In genomic region chr20:34874094-34874654, GRCh38 we compare ENCODE assay signal across 1 cellular context.
TF ChIP-seq lines count a peak whose summit lies in the region.

No MANE protein-coding gene starts in this region.

TF ChIP-seq in K562, 482 proteins besides CTCF, POLR2A, EP300 and RAD21 (continued from another document and continues in another):
- TF ChIP-seq MED1 (CRISPR knock-in tag; IDR thresholded peaks at IDR 0.05; ENCODE audit: borderline replicate concordance) (no peak), MYNN (IDR thresholded peaks at IDR 0.05) (0 out of 2 replicates have a peak, but pooled peaks have one; percentile 28), MYNN (CRISPR knock-in tag; IDR thresholded peaks at IDR 0.05) (no peak), FOXK2 (conservative IDR thresholded peaks at IDR 0.05 in 1 of 2, IDR thresholded peaks at IDR 0.05 in 1 of 2; ENCODE audit: low read depth in 2 of 2) (0 out of 4 replicates have a peak, but pooled peaks of 1 of the 2 experiments have one; percentile 43), KLF1 (tag; IDR thresholded peaks at IDR 0.05) (no peak), STAG1 (CRISPR knock-in tag; IDR thresholded peaks at IDR 0.05; ENCODE audit: borderline replicate concordance) (peak; percentile 64; the same call in 1 of the 2 replicates), ARID2 (IDR thresholded peaks at IDR 0.05) (peak; percentile 82), VEZF1 (CRISPR knock-in tag; IDR thresholded peaks at IDR 0.05) (peak; percentile 31; the same call in 1 of the 2 replicates), ZNF3 (CRISPR knock-in tag; IDR thresholded peaks at IDR 0.05) (no peak), NFE2L1 (tag; IDR thresholded peaks at IDR 0.05; ENCODE audit: borderline replicate concordance, low read depth) (no peak), SMC3 (conservative IDR thresholded peaks at IDR 0.05; ENCODE audit: insufficient read depth, low read depth, low read length) (peak; percentile 92), IFI16 (CRISPR knock-in tag; IDR thresholded peaks at IDR 0.05) (no peak), SMARCA4 (IDR thresholded peaks at IDR 0.05) (no peak), MAZ (CRISPR knock-in tag; conservative IDR thresholded peaks at IDR 0.05 in 1 of 2, IDR thresholded peaks at IDR 0.05 in 1 of 2) (peak; percentile 19 to 61; a peak in 1 of 4 replicates), RHOXF2B (CRISPR knock-in tag; conservative IDR thresholded peaks at IDR 0.05) (no peak), PRDM10 (IDR thresholded peaks at IDR 0.05; ENCODE audit: partially characterized antibody) (peak; percentile 10), HDAC6 (IDR thresholded peaks at IDR 0.05; ENCODE audit: low read depth, low read length) (no peak), ESRRA (IDR thresholded peaks at IDR 0.05; ENCODE audit: borderline replicate concordance, low read depth) (no peak), NFXL1 (CRISPR knock-in tag; IDR thresholded peaks at IDR 0.05) (no peak), BRD9 (IDR thresholded peaks at IDR 0.05; ENCODE audit: low read depth, partially characterized antibody) (peak; percentile 83), CREM (IDR thresholded peaks at IDR 0.05; ENCODE audit: low read depth) (peak; percentile 37; the same call in 1 of the 2 replicates), ZNF175 (CRISPR knock-in tag; IDR thresholded peaks at IDR 0.05; ENCODE audit: low read depth) (no peak), SPI1 (IDR thresholded peaks at IDR 0.05; ENCODE audit: borderline replicate concordance, low read depth, low read length) (no peak), ZNF407 (IDR thresholded peaks at IDR 0.05; ENCODE audit: low read depth) (no peak), TCF7L2 (IDR thresholded peaks at IDR 0.05; ENCODE audit: low read depth, low read length) (0 out of 2 replicates have a peak, but pooled peaks have one; percentile 7), CC2D1A (IDR thresholded peaks at IDR 0.05) (peak; percentile 78; the same call in 1 of the 2 replicates), JUN (IDR thresholded peaks at IDR 0.05; ENCODE audit: borderline replicate concordance, low read depth, low read length) (0 out of 2 replicates have a peak, but pooled peaks have one; percentile 6), JUN (CRISPR knock-in tag; IDR thresholded peaks at IDR 0.05; ENCODE audit: borderline replicate concordance) (no peak), MTA3 (IDR thresholded peaks at IDR 0.05; ENCODE audit: borderline replicate concordance) (0 out of 2 replicates have a peak, but pooled peaks have one; percentile 46), CGGBP1 (CRISPR knock-in tag; IDR thresholded peaks at IDR 0.05) (no peak), ZNF592 (IDR thresholded peaks at IDR 0.05) (peak; percentile 50; the same call in 1 of the 2 replicates), RCOR1 (IDR thresholded peaks at IDR 0.05; ENCODE audit: borderline replicate concordance in 1 of 2, low read depth in 2 of 2, low read length in 2 of 2) (0 out of 4 replicates have a peak, but pooled peaks of 1 of the 2 experiments have one; percentile 47), CTBP1 (IDR thresholded peaks at IDR 0.05; ENCODE audit: borderline replicate concordance) (peak; percentile 18; the same call in 1 of the 2 replicates), DEAF1 (CRISPR knock-in tag; IDR thresholded peaks at IDR 0.05) (peak; percentile 90)
